16 cellular contexts compared by ENCODE assay signal in genomic region chr7:54141565-54141964, GRCh38.
A peak's percentile ranks its signal among the peaks of the same experiment; 100 is the strongest.
DNase-seq lines count a peak whose midpoint lies in the region.
"Had no signal": no experiment of that assay in that cellular context is flagged by ENCODE, and none has a peak within 500 bp of the region (broad histone marks: within the 10 kb centered on the region; RNA-seq: fewer than 3 reads in every experiment).

No MANE protein-coding gene starts in this region.

- H3K9ac ChIP-seq in BLaER1 (no peak overlapping the region), mesendoderm (ENCODE audit: low read length) (no peak overlapping the region), trophoblast cell (ENCODE audit: low read length) (no peak overlapping the region)
- no peak overlapping the region for H3K9ac ChIP-seq in BLaER1 treated with 17β-estradiol and CSF1 and Interleukin-3, amounts not matched to agents 10 nM and 100 nM
- H3K9ac ChIP-seq: GM23248 had no signal

- H4K12ac ChIP-seq in trophoblast cell (ENCODE audit: low read depth, low read length), result no peak overlapping the region

- H3K9me3 ChIP-seq in BLaER1, result 0 out of 2 replicates have a peak, but pooled peaks cover 6% of the 10 kb centered on the region
- peaks cover 0 to 15% (median 0%) of the 10 kb centered on the region in 11 experiments; a peak in 4 of 22 replicates for H3K9me3 ChIP-seq in BLaER1 treated with 17β-estradiol and CSF1 and Interleukin-3, amounts not matched to agents 10 nM and 100 nM (replicated peaks in 1 of 11)
- no peaks in the 10 kb centered on the region for H3K9me3 ChIP-seq in trophoblast cell (ENCODE audit: insufficient read depth, low read depth, low read length)

- no peaks in the 10 kb centered on the region for H4K20me1 ChIP-seq in BLaER1
- no peaks in the 10 kb centered on the region for H4K20me1 ChIP-seq in BLaER1 treated with 17β-estradiol and CSF1 and Interleukin-3, amounts not matched to agents 10 nM and 100 nM

- H3K56ac ChIP-seq in mesendoderm (ENCODE audit: low read length), result no peak overlapping the region

- H2AK5ac ChIP-seq in mesendoderm (ENCODE audit: low read length) (no peak overlapping the region), trophoblast cell (ENCODE audit: low read length) (no peak overlapping the region)

- H2BK5ac ChIP-seq in mesendoderm (ENCODE audit: low read length) (no peak overlapping the region), trophoblast cell (ENCODE audit: low read depth, low read length, poor library complexity) (no peak overlapping the region)

- no peak overlapping the region for H2AFZ ChIP-seq in trophoblast cell (ENCODE audit: insufficient read depth, low read length, poor library complexity)
- H2AFZ ChIP-seq: GM23248 had no signal

- H4K91ac ChIP-seq in trophoblast cell (ENCODE audit: low read depth, low read length), result no peak overlapping the region

- H3K14ac ChIP-seq in trophoblast cell (ENCODE audit: low read length), result no peak overlapping the region

- H3K23ac ChIP-seq in mesendoderm (ENCODE audit: low read length) (no peak overlapping the region), trophoblast cell (ENCODE audit: low read length) (no peak overlapping the region)

- H4K5ac ChIP-seq in mesendoderm (ENCODE audit: low read length), result no peak overlapping the region

- H2BK15ac ChIP-seq in mesendoderm (replicated peaks; ENCODE audit: low read depth), result no peak overlapping the region

- no peaks in the 10 kb centered on the region for H3K36me3 ChIP-seq in BLaER1
- H3K36me3 ChIP-seq in BLaER1 treated with 17β-estradiol and CSF1 and Interleukin-3, amounts not matched to agents 10 nM and 100 nM, result no peaks in the 10 kb centered on the region
- H3K36me3 ChIP-seq in mesendoderm (ENCODE audit: control insufficient read depth, insufficient read depth, low read length), result no peaks in the 10 kb centered on the region
- no peaks in the 10 kb centered on the region for H3K36me3 ChIP-seq in trophoblast cell (ENCODE audit: control insufficient read depth in 1 of 2, insufficient read depth in 2 of 2, low read length in 2 of 2)

- no peaks in the 10 kb centered on the region for H3K79me2 ChIP-seq in mesendoderm (ENCODE audit: control insufficient read depth, insufficient read depth, low read length)
- H3K79me2 ChIP-seq in trophoblast cell (ENCODE audit: control insufficient read depth, insufficient read depth, low read length, poor library complexity), result no peaks in the 10 kb centered on the region

- no peak overlapping the region for H2BK120ac ChIP-seq in mesendoderm (ENCODE audit: low read depth, low read length)
- H2BK120ac ChIP-seq in trophoblast cell (ENCODE audit: insufficient read depth, low read length, poor library complexity), result no peak overlapping the region

- H3K4me3 ChIP-seq in BLaER1 (no peak overlapping the region), mesendoderm (ENCODE audit: low read length) (no peak overlapping the region), trophoblast cell (ENCODE audit: low read depth, low read length) (no peak overlapping the region)
- 0 out of 20 replicates have a peak overlapping the region, but pooled peaks of 1 of the 10 experiments have one; percentile 5 for H3K4me3 ChIP-seq in BLaER1 treated with 17β-estradiol and CSF1 and Interleukin-3, amounts not matched to agents 10 nM and 100 nM
- H3K4me3 ChIP-seq: GM12878, GM23248 had no signal

- H3K18ac ChIP-seq in mesendoderm (ENCODE audit: low read length), result no peak overlapping the region
- H3K18ac ChIP-seq in trophoblast cell (ENCODE audit: low read length), result no peak overlapping the region

- no peaks in the 10 kb centered on the region for H3K79me1 ChIP-seq in mesendoderm (ENCODE audit: low read length)
- H3K79me1 ChIP-seq in trophoblast cell (ENCODE audit: low read length), result no peaks in the 10 kb centered on the region

- H3K27ac ChIP-seq in BLaER1 (no peak overlapping the region), mesendoderm (ENCODE audit: low read depth, low read length) (no peak overlapping the region), trophoblast cell (ENCODE audit: low read depth, low read length) (no peak overlapping the region)
- H3K27ac ChIP-seq in BLaER1 treated with 17β-estradiol and CSF1 and Interleukin-3, amounts not matched to agents 10 nM and 100 nM, result peak overlapping the region in 6 of 11 experiments; percentile 16 to 46 (median 33); a peak in 8 of 22 replicates
- H3K27ac ChIP-seq: GM23248 had no signal

- DNase-seq in NCI-H69 (lab: John Stamatoyannopoulos, UW) (peak; percentile 9), mesendoderm (peak; percentile 75), trophoblast cell (no peak)
- no peak for DNase-seq in activated effector memory CD4-positive, alpha-beta T cell treated with Interleukin-2 at 50 U/mL for 16 hours
- DNase-seq: CD4-positive, alpha-beta T cell; CD8-positive, alpha-beta memory T cell; DMS 273 treated with DMSO at 0.1 percent for 48 hours; DMS79; EL; GDM1; GM23248; H7; HCEC 1CT had no signal

- H3K4me2 ChIP-seq in BLaER1, result peak overlapping the region; percentile 60
- peak overlapping the region; percentile 41 to 74 (median 70) for H3K4me2 ChIP-seq in BLaER1 treated with 17β-estradiol and CSF1 and Interleukin-3, amounts not matched to agents 10 nM and 100 nM
- H3K4me2 ChIP-seq in mesendoderm (ENCODE audit: low read length), result no peak overlapping the region
- H3K4me2 ChIP-seq in trophoblast cell (ENCODE audit: low read length), result no peak overlapping the region

- H3K27me3 ChIP-seq in BLaER1, result no peaks in the 10 kb centered on the region
- H3K27me3 ChIP-seq in BLaER1 treated with 17β-estradiol and CSF1 and Interleukin-3, amounts not matched to agents 10 nM and 100 nM, result no peaks in the 10 kb centered on the region
- no peaks in the 10 kb centered on the region for H3K27me3 ChIP-seq in mesendoderm (ENCODE audit: insufficient read depth, low read length, poor library complexity)
- no peaks in the 10 kb centered on the region for H3K27me3 ChIP-seq in trophoblast cell (ENCODE audit: insufficient read depth, low read length)

- no peak overlapping the region for H4K8ac ChIP-seq in mesendoderm (ENCODE audit: low read depth, low read length)
- no peak overlapping the region for H4K8ac ChIP-seq in trophoblast cell (ENCODE audit: low read depth, low read length)

- no peak overlapping the region for H2BK12ac ChIP-seq in trophoblast cell (ENCODE audit: low read length)

- H3K4me1 ChIP-seq in BLaER1 (peaks cover 16% of the 10 kb centered on the region), mesendoderm (ENCODE audit: control insufficient read depth, low read depth, low read length) (no peaks in the 10 kb centered on the region), trophoblast cell (ENCODE audit: control insufficient read depth in 1 of 2, insufficient read depth in 2 of 2, low read length in 2 of 2) (peaks cover 0 to 1% of the 10 kb centered on the region in 2 experiments)
- H3K4me1 ChIP-seq in BLaER1 treated with 17β-estradiol and CSF1 and Interleukin-3, amounts not matched to agents 10 nM and 100 nM, result peaks cover 8 to 17% (median 14%) of the 10 kb centered on the region in 10 experiments

- H3K4ac ChIP-seq in mesendoderm (ENCODE audit: low read depth, low read length), result no peak overlapping the region
- no peak overlapping the region for H3K4ac ChIP-seq in trophoblast cell (ENCODE audit: low read depth, low read length)

Comparison
In these comparisons a context has a peak if more than half of its experiments do, and no peak if none do; other contexts are left out.
1. H3K27ac ChIP-seq: peak in BLaER1 treated with 17β-estradiol and CSF1 and Interleukin-3, amounts not matched to agents 10 nM and 100 nM (6 of 11); none in BLaER1 (single experiment), mesendoderm (single experiment) and trophoblast cell (single experiment).
2. H3K4me2 ChIP-seq: peak in BLaER1 (single experiment) and BLaER1 treated with 17β-estradiol and CSF1 and Interleukin-3, amounts not matched to agents 10 nM and 100 nM (11 of 11); none in mesendoderm (single experiment) and trophoblast cell (single experiment).
3. DNase-seq: peak in NCI-H69 (single experiment) and mesendoderm (single experiment); none in activated effector memory CD4-positive, alpha-beta T cell treated with Interleukin-2 at 50 U/mL for 16 hours (single experiment) and trophoblast cell (0 of 2).